Comparison of ENCODE assay signal across 12 cellular contexts in the genomic region with DNA sequence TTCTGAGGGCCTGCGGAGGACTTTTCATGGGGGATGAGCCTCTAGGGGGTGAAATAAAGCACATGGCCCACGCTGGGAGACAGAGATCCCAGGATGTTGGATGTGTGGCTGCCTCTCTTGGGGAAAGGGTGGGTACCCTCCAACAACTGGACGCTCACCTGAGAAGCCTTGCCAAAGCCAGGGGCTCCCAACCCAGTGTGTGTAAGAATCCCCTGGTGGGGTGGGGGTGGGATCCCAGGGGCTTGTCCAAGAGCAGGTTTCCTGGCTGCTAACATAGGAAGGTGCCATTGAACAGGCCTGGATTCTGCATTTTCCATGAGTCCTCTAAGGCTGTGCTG. TPM values are rescaled to one million over a fixed set of nuclear protein-coding genes. Genes with fewer than 3 reads are reported as not detected.
DNase-seq lines count a peak whose midpoint lies in the region; ATAC-seq and TF ChIP-seq lines count a peak whose summit lies in the region.
"Had no signal": no experiment of that assay in that cellular context is flagged by ENCODE, and none has a peak within 500 bp of the region (broad histone marks: within the 10 kb centered on the region; RNA-seq: fewer than 3 reads in every experiment).

No MANE protein-coding gene starts in this region.

- 83% methylated on average over 2 of the region's 3 CpGs for WGBS in esophagus muscularis mucosa

- H3K27ac ChIP-seq in OCI-LY3 (ENCODE audit: low read length), result peak overlapping the region; percentile 62; the same call in 1 of the 2 replicates
- no peak overlapping the region for H3K27ac ChIP-seq in esophagus muscularis mucosa (replicated peaks in 1 of 4)
- no peak overlapping the region for H3K27ac ChIP-seq in subcutaneous abdominal adipose tissue (ENCODE audit: low read depth, low read length)

- DNase-seq in activated naive CD4-positive, alpha-beta T cell treated with anti-CD3 and anti-CD28 coated beads for 36 hours, result no peak
- no peak for DNase-seq in activated naive CD4-positive, alpha-beta T cell treated with anti-CD3 and anti-CD28 coated beads, Interleukin-2, amount 50 U/mL, for 16 hours
- DNase-seq in esophagus muscularis mucosa (ENCODE audit: extremely low spot score), result no peak
- DNase-seq in NCI-H446 (lab: John Stamatoyannopoulos, UW), result no peak

- H3K9me3 Mint-ChIP-seq in activated naive CD4-positive, alpha-beta T cell treated with anti-CD3 and anti-CD28 coated beads for 36 hours, result no peaks in the 10 kb centered on the region

- no peak for TF ChIP-seq POLR2A in esophagus muscularis mucosa (IDR thresholded peaks at IDR 0.05; ENCODE audit: low read depth)

- H3K36me3 ChIP-seq in OCI-LY3 (replicated peaks; ENCODE audit: low read depth, low read length) (peaks cover 8% of the 10 kb centered on the region), esophagus muscularis mucosa (no peaks in the 10 kb centered on the region), subcutaneous abdominal adipose tissue (ENCODE audit: control insufficient read depth in 5 of 5, insufficient read depth in 5 of 5, low read length in 5 of 5) (peaks cover 0 to 7% (median 0%) of the 10 kb centered on the region in 5 donors)

- TF ChIP-seq CTCF in OCI-LY3 (IDR thresholded peaks at IDR 0.05; ENCODE audit: low read depth, low read length) (no peak), esophagus muscularis mucosa (IDR thresholded peaks at IDR 0.05) (no peak)

- CTCF ChIA-PET in activated naive CD4-positive, alpha-beta T cell treated with anti-CD3 and anti-CD28 coated beads for 36 hours (lab: Charles Lee), result interaction anchor here (0.7 to 24.9 kb wide), 6 partner anchors 13 to 126 kb away, joined by 3 to 532 read pairs (median 128); a partner anchor contains a TSS

- H3K4me3 Mint-ChIP-seq in activated naive CD4-positive, alpha-beta T cell treated with anti-CD3 and anti-CD28 coated beads for 36 hours, result peak overlapping the region; percentile 83

- peak overlapping the region; percentile 93 for H3K27ac Mint-ChIP-seq in activated naive CD4-positive, alpha-beta T cell treated with anti-CD3 and anti-CD28 coated beads for 36 hours

- H3K4me2 ChIP-seq in OCI-LY3 (ENCODE audit: low read length), result peak overlapping the region; percentile 95

- H2AFZ ChIP-seq in OCI-LY3 (ENCODE audit: low read depth, low read length), result no peak overlapping the region

- ATAC-seq in GM19467 (IDR thresholded peaks at IDR 0.05; ENCODE audit: unreplicated experiment) (no peak), HG03520 (IDR thresholded peaks at IDR 0.05; ENCODE audit: unreplicated experiment) (no peak)

- H3K4me3 ChIP-seq in OCI-LY3 (ENCODE audit: low read length) (peak overlapping the region; percentile 81), esophagus muscularis mucosa (peak overlapping the region; percentile 34 to 49 (median 38)), subcutaneous abdominal adipose tissue (ENCODE audit: low read depth in 1 of 5, low read length in 5 of 5) (peak overlapping the region; percentile 31 to 58 (median 47))
- H3K4me3 ChIP-seq: lung had no signal

- peaks cover 51% of the 10 kb centered on the region for H3K4me1 ChIP-seq in OCI-LY3 (ENCODE audit: low read length)
- H3K4me1 ChIP-seq in esophagus muscularis mucosa, result no peaks in the 10 kb centered on the region
- peaks cover 0 to 40% (median 0%) of the 10 kb centered on the region in 5 donors for H3K4me1 ChIP-seq in subcutaneous abdominal adipose tissue (ENCODE audit: control insufficient read depth in 5 of 5, insufficient read depth in 5 of 5, low read length in 5 of 5)

- H3K4me1 Mint-ChIP-seq in activated naive CD4-positive, alpha-beta T cell treated with anti-CD3 and anti-CD28 coated beads for 36 hours (ENCODE audit: low read depth), result peaks cover 76% of the 10 kb centered on the region

- intact Hi-C loops in activated naive CD4-positive, alpha-beta T cell treated with anti-CD3 and anti-CD28 coated beads for 36 hours (cut with micrococcal nuclease), result no loop called here
- intact Hi-C loops in esophagus muscularis mucosa (cut with DNase I), result no loop called here

- no peak for TF ChIP-seq EP300 in esophagus muscularis mucosa (IDR thresholded peaks at IDR 0.05)

- no peaks in the 10 kb centered on the region for H3K27me3 ChIP-seq in OCI-LY3 (ENCODE audit: low read depth, low read length)
- H3K27me3 ChIP-seq in esophagus muscularis mucosa, result no peaks in the 10 kb centered on the region
- no peaks in the 10 kb centered on the region for H3K27me3 ChIP-seq in subcutaneous abdominal adipose tissue (ENCODE audit: control insufficient read depth in 5 of 5, insufficient read depth in 4 of 5, low read length in 5 of 5)
- H3K27me3 ChIP-seq: dorsolateral prefrontal cortex had no signal

- H3K9me3 ChIP-seq in OCI-LY3 (ENCODE audit: insufficient read depth, low read length) (no peaks in the 10 kb centered on the region), esophagus muscularis mucosa (no peaks in the 10 kb centered on the region), subcutaneous abdominal adipose tissue (ENCODE audit: control insufficient read depth in 5 of 5, low read length in 5 of 5) (no peaks in the 10 kb centered on the region)

- H3K9ac ChIP-seq in OCI-LY3 (ENCODE audit: low read length) (peak overlapping the region; percentile 77), subcutaneous abdominal adipose tissue (ENCODE audit: low read length in 5 of 5) (peak overlapping the region in 1 of 5 donors; percentile 37)

- H3K27me3 Mint-ChIP-seq in activated naive CD4-positive, alpha-beta T cell treated with anti-CD3 and anti-CD28 coated beads for 36 hours (ENCODE audit: low read depth), result no peaks in the 10 kb centered on the region

- H3K79me2 ChIP-seq in OCI-LY3 (ENCODE audit: low read length), result no peaks in the 10 kb centered on the region

- H4K20me1 ChIP-seq in OCI-LY3 (ENCODE audit: insufficient read depth, low read length), result no peaks in the 10 kb centered on the region

- H3K36me3 Mint-ChIP-seq in activated naive CD4-positive, alpha-beta T cell treated with anti-CD3 and anti-CD28 coated beads for 36 hours (ENCODE audit: low read depth), result peaks cover 23% of the 10 kb centered on the region

RNA-seq across cellular contexts. Expression of a gene that starts 0.6 kb away (rescaled TPM):
- 10 to 100 TPM; 29.6 to 30.3 TPM for total RNA-seq in activated naive CD4-positive, alpha-beta T cell treated with anti-CD3 and anti-CD28 coated beads for 36 hours
- total RNA-seq in esophagus muscularis mucosa, result 1 to 10 TPM in 3 of 4 donors, under 1 TPM in 1; 0.39 to 5.0 (median 1.8) TPM
- total RNA-seq: glomerular endothelial cell, pulmonary artery endothelial cell had no signal

RNA-seq across cellular contexts. Expression of a gene that starts 12.9 kb away (rescaled TPM):
- total RNA-seq in activated naive CD4-positive, alpha-beta T cell treated with anti-CD3 and anti-CD28 coated beads for 36 hours, result 1 to 10 TPM; 1.2 to 1.7 TPM
- 1 to 10 TPM; 1.2 to 6.0 (median 2.5) TPM for total RNA-seq in esophagus muscularis mucosa

Comparison
In these comparisons a context has a peak if more than half of its experiments do, and no peak if none do; other contexts are left out.
1. RNA of a gene that starts 0.6 kb away (total RNA-seq): 29.6 to 30.3 TPM in activated naive CD4-positive, alpha-beta T cell treated with anti-CD3 and anti-CD28 coated beads for 36 hours; 0.39 to 5.0 TPM in esophagus muscularis mucosa; every median in the first group is over 4 times any median in the second.
2. Peak in every context shown above with its lines, with median percentiles within 50 percentile points of each other: H3K4me3 ChIP-seq.